ENCODE assay signal across 1 cellular context in the genomic region with DNA sequence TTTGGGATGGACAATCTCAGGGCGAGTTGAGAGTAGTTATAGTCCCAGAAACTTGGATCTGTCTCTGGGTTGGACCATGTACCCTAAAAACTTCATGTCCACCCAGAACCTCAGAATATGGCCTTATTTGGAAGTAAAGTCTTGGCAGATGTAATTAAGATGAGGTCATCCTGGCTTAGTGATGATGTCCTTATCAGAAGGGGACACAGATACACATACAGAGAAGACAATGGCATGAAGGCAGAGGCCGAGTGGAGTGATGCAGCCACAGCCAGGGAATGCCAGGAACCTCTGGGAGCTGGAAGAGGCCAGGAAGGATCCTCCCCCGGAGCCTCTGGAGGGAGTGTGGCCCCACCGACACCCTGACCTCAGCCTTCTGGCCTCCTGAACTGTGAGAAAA.
A peak's percentile ranks its signal among the peaks of the same experiment; 100 is the strongest.
TF ChIP-seq lines count a peak whose summit lies in the region.

No MANE protein-coding gene starts in this region.

TF ChIP-seq in K562, 482 proteins besides CTCF, POLR2A, EP300 and RAD21 (continued from another document):
- TF ChIP-seq, protein P1, sequence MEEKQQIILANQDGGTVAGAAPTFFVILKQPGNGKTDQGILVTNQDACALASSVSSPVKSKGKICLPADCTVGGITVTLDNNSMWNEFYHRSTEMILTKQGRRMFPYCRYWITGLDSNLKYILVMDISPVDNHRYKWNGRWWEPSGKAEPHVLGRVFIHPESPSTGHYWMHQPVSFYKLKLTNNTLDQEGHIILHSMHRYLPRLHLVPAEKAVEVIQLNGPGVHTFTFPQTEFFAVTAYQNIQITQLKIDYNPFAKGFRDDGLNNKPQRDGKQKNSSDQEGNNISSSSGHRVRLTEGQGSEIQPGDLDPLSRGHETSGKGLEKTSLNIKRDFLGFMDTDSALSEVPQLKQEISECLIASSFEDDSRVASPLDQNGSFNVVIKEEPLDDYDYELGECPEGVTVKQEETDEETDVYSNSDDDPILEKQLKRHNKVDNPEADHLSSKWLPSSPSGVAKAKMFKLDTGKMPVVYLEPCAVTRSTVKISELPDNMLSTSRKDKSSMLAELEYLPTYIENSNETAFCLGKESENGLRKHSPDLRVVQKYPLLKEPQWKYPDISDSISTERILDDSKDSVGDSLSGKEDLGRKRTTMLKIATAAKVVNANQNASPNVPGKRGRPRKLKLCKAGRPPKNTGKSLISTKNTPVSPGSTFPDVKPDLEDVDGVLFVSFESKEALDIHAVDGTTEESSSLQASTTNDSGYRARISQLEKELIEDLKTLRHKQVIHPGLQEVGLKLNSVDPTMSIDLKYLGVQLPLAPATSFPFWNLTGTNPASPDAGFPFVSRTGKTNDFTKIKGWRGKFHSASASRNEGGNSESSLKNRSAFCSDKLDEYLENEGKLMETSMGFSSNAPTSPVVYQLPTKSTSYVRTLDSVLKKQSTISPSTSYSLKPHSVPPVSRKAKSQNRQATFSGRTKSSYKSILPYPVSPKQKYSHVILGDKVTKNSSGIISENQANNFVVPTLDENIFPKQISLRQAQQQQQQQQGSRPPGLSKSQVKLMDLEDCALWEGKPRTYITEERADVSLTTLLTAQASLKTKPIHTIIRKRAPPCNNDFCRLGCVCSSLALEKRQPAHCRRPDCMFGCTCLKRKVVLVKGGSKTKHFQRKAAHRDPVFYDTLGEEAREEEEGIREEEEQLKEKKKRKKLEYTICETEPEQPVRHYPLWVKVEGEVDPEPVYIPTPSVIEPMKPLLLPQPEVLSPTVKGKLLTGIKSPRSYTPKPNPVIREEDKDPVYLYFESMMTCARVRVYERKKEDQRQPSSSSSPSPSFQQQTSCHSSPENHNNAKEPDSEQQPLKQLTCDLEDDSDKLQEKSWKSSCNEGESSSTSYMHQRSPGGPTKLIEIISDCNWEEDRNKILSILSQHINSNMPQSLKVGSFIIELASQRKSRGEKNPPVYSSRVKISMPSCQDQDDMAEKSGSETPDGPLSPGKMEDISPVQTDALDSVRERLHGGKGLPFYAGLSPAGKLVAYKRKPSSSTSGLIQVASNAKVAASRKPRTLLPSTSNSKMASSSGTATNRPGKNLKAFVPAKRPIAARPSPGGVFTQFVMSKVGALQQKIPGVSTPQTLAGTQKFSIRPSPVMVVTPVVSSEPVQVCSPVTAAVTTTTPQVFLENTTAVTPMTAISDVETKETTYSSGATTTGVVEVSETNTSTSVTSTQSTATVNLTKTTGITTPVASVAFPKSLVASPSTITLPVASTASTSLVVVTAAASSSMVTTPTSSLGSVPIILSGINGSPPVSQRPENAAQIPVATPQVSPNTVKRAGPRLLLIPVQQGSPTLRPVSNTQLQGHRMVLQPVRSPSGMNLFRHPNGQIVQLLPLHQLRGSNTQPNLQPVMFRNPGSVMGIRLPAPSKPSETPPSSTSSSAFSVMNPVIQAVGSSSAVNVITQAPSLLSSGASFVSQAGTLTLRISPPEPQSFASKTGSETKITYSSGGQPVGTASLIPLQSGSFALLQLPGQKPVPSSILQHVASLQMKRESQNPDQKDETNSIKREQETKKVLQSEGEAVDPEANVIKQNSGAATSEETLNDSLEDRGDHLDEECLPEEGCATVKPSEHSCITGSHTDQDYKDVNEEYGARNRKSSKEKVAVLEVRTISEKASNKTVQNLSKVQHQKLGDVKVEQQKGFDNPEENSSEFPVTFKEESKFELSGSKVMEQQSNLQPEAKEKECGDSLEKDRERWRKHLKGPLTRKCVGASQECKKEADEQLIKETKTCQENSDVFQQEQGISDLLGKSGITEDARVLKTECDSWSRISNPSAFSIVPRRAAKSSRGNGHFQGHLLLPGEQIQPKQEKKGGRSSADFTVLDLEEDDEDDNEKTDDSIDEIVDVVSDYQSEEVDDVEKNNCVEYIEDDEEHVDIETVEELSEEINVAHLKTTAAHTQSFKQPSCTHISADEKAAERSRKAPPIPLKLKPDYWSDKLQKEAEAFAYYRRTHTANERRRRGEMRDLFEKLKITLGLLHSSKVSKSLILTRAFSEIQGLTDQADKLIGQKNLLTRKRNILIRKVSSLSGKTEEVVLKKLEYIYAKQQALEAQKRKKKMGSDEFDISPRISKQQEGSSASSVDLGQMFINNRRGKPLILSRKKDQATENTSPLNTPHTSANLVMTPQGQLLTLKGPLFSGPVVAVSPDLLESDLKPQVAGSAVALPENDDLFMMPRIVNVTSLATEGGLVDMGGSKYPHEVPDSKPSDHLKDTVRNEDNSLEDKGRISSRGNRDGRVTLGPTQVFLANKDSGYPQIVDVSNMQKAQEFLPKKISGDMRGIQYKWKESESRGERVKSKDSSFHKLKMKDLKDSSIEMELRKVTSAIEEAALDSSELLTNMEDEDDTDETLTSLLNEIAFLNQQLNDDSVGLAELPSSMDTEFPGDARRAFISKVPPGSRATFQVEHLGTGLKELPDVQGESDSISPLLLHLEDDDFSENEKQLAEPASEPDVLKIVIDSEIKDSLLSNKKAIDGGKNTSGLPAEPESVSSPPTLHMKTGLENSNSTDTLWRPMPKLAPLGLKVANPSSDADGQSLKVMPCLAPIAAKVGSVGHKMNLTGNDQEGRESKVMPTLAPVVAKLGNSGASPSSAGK (IDR thresholded peaks at IDR 0.05): no peak
- peak; percentile 52; the same call in 1 of the 2 replicates for TF ChIP-seq ATF7 (IDR thresholded peaks at IDR 0.05)
- no peak for TF ChIP-seq ZNF408 (CRISPR knock-in tag; IDR thresholded peaks at IDR 0.05; ENCODE audit: low read depth)
- peak in 1 of 2 experiments; percentile 91; a peak in 2 of 4 replicates for TF ChIP-seq SRF (CRISPR knock-in tag; IDR thresholded peaks at IDR 0.05)
- TF ChIP-seq JUND (IDR thresholded peaks at IDR 0.05; ENCODE audit: borderline replicate concordance, low read depth, low read length): peak; percentile 15; the same call in 1 of the 2 replicates
- TF ChIP-seq JUND (tag; IDR thresholded peaks at IDR 0.05; ENCODE audit: borderline replicate concordance, low read depth, low read length): peak; percentile 56; the same call in 1 of the 3 replicates
- TF ChIP-seq, protein P2, sequence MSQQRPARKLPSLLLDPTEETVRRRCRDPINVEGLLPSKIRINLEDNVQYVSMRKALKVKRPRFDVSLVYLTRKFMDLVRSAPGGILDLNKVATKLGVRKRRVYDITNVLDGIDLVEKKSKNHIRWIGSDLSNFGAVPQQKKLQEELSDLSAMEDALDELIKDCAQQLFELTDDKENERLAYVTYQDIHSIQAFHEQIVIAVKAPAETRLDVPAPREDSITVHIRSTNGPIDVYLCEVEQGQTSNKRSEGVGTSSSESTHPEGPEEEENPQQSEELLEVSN (IDR thresholded peaks at IDR 0.05; ENCODE audit: borderline replicate concordance in 1 of 2, extremely low read depth in 1 of 2, insufficient read depth in 1 of 2, insufficient read length in 1 of 2, low read depth in 1 of 2, low read length in 1 of 2, poor library complexity in 1 of 2, severe bottlenecking in 1 of 2): no peak
- no peak for TF ChIP-seq ZFPM2 (CRISPR knock-in tag; IDR thresholded peaks at IDR 0.05)
- TF ChIP-seq ZNF197 (CRISPR knock-in tag; IDR thresholded peaks at IDR 0.05; ENCODE audit: low read depth): no peak
- TF ChIP-seq SMARCE1 (IDR thresholded peaks at IDR 0.05): no peak
- no peak for TF ChIP-seq BRD4 (IDR thresholded peaks at IDR 0.05)
- TF ChIP-seq, protein P3, sequence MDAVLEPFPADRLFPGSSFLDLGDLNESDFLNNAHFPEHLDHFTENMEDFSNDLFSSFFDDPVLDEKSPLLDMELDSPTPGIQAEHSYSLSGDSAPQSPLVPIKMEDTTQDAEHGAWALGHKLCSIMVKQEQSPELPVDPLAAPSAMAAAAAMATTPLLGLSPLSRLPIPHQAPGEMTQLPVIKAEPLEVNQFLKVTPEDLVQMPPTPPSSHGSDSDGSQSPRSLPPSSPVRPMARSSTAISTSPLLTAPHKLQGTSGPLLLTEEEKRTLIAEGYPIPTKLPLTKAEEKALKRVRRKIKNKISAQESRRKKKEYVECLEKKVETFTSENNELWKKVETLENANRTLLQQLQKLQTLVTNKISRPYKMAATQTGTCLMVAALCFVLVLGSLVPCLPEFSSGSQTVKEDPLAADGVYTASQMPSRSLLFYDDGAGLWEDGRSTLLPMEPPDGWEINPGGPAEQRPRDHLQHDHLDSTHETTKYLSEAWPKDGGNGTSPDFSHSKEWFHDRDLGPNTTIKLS (IDR thresholded peaks at IDR 0.05; ENCODE audit: borderline replicate concordance, low read depth): no peak
- no peak for TF ChIP-seq CBFA2T3 (IDR thresholded peaks at IDR 0.05)
- TF ChIP-seq, protein P4, sequence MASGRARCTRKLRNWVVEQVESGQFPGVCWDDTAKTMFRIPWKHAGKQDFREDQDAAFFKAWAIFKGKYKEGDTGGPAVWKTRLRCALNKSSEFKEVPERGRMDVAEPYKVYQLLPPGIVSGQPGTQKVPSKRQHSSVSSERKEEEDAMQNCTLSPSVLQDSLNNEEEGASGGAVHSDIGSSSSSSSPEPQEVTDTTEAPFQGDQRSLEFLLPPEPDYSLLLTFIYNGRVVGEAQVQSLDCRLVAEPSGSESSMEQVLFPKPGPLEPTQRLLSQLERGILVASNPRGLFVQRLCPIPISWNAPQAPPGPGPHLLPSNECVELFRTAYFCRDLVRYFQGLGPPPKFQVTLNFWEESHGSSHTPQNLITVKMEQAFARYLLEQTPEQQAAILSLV (tag; IDR thresholded peaks at IDR 0.05): no peak
- TF ChIP-seq, protein P5, sequence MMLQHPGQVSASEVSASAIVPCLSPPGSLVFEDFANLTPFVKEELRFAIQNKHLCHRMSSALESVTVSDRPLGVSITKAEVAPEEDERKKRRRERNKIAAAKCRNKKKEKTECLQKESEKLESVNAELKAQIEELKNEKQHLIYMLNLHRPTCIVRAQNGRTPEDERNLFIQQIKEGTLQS (IDR thresholded peaks at IDR 0.05): peak; percentile 71
- TF ChIP-seq, protein P5 (CRISPR knock-in tag; conservative IDR thresholded peaks at IDR 0.05): no peak
- no peak for TF ChIP-seq BRD9 (IDR thresholded peaks at IDR 0.05; ENCODE audit: low read depth, partially characterized antibody)
- no peak for TF ChIP-seq ZNF133 (CRISPR knock-in tag; IDR thresholded peaks at IDR 0.05)
- TF ChIP-seq CBX3 (IDR thresholded peaks at IDR 0.05; ENCODE audit: borderline replicate concordance in 1 of 2, low read length in 2 of 2): no peak
- TF ChIP-seq KAT7 (CRISPR knock-in tag; IDR thresholded peaks at IDR 0.05; ENCODE audit: borderline replicate concordance): no peak
- no peak for TF ChIP-seq TAF15 (IDR thresholded peaks at IDR 0.05; ENCODE audit: low read depth, low read length)
